38 cellular contexts compared by ENCODE assay signal in genomic region chr1:241607497-241607896, GRCh38. TPM values are rescaled to one million over a fixed set of nuclear protein-coding genes. Genes with fewer than 3 reads are reported as not detected.
"Had no signal": no experiment of that assay in that cellular context is flagged by ENCODE, and none has a peak within 500 bp of the region (broad histone marks: within the 10 kb centered on the region; RNA-seq: fewer than 3 reads in every experiment).

No MANE protein-coding gene starts in this region.

- H3K4me3 Mint-ChIP-seq: activated CD4-positive, alpha-beta memory T cell treated with anti-CD3 and anti-CD28 coated beads, Interleukin-2, amount 10 ng/mL, durations not matched to agents 7 days and 5 days; activated CD4-positive, alpha-beta T cell treated with anti-CD3 and anti-CD28 coated beads, Interleukin-2, amount 10 ng/mL, durations not matched to agents 7 days and 5 days; activated CD8-positive, alpha-beta memory T cell treated with anti-CD3 and anti-CD28 coated beads, Interleukin-2, amount 10 ng/mL, durations not matched to agents 7 days and 5 days; activated naive CD4-positive, alpha-beta T cell treated with anti-CD3 and anti-CD28 coated beads for 36 hours; activated naive CD8-positive, alpha-beta T cell treated with anti-CD3 and anti-CD28 coated beads for 36 hours; effector memory CD8-positive, alpha-beta T cell; nephron progenitor cell; stimulated activated effector memory CD8-positive, alpha-beta T cell treated with anti-CD3 and anti-CD28 coated beads, Interleukin-12 subunit alpha, Interleukin-12 subunit beta, amount 100 ng/mL, for 72 hours; T-helper 1 cell treated with Interleukin-12 subunit alpha and Interleukin-12 subunit beta and Interleukin-4 antibody, amounts not matched to agents 30 μg/mL and 1 μg/mL, for 36 hours had no signal

- H3K36me3 ChIP-seq: adrenal gland, heart left ventricle, left lung, lower lobe of right lung, neutrophil, stomach, thyroid gland, upper lobe of right lung, WERI-Rb-1 had no signal

- H3K4me1 Mint-ChIP-seq: activated CD4-positive, alpha-beta T cell treated with anti-CD3 and anti-CD28 coated beads, Interleukin-2, amount 10 ng/mL, durations not matched to agents 7 days and 5 days; activated naive CD8-positive, alpha-beta T cell treated with anti-CD3 and anti-CD28 coated beads for 36 hours had no signal

- H3K4me1 ChIP-seq: thyroid gland had no signal

- ATAC-seq: activated CD8-positive, alpha-beta memory T cell treated with anti-CD3 and anti-CD28 coated beads, Interleukin-2, amount 10 ng/mL, durations not matched to agents 7 days and 5 days; body of pancreas; effector memory CD8-positive, alpha-beta T cell; heart left ventricle; left lung; lower lobe of right lung; sciatic nerve; upper lobe of right lung had no signal

- H3K9me3 ChIP-seq: adrenal gland, body of pancreas, heart left ventricle, left lung, lower lobe of right lung, neutrophil, stomach, thyroid gland, upper lobe of right lung had no signal

- H3K36me3 Mint-ChIP-seq: stimulated activated effector memory CD8-positive, alpha-beta T cell treated with anti-CD3 and anti-CD28 coated beads, Interleukin-12 subunit alpha, Interleukin-12 subunit beta, amount 100 ng/mL, for 72 hours had no signal

- H3K27ac ChIP-seq: adrenal gland, body of pancreas, coronary artery, heart left ventricle, left lung, lower lobe of right lung, neutrophil, stomach, thyroid gland, upper lobe of right lung, WERI-Rb-1 had no signal

- H3K27me3 Mint-ChIP-seq: activated CD4-positive, alpha-beta memory T cell treated with anti-CD3 and anti-CD28 coated beads, Interleukin-2, amount 10 ng/mL, durations not matched to agents 7 days and 5 days; activated CD4-positive, alpha-beta T cell treated with anti-CD3 and anti-CD28 coated beads, Interleukin-2, amount 10 ng/mL, durations not matched to agents 7 days and 5 days; activated CD8-positive, alpha-beta memory T cell treated with anti-CD3 and anti-CD28 coated beads, Interleukin-2, amount 10 ng/mL, durations not matched to agents 7 days and 5 days; activated naive CD8-positive, alpha-beta T cell treated with anti-CD3 and anti-CD28 coated beads for 36 hours; effector memory CD8-positive, alpha-beta T cell had no signal

- H3K27ac Mint-ChIP-seq: activated CD4-positive, alpha-beta memory T cell treated with anti-CD3 and anti-CD28 coated beads, Interleukin-2, amount 10 ng/mL, durations not matched to agents 7 days and 5 days; activated CD4-positive, alpha-beta T cell treated with anti-CD3 and anti-CD28 coated beads, Interleukin-2, amount 10 ng/mL, durations not matched to agents 7 days and 5 days; activated CD8-positive, alpha-beta memory T cell treated with anti-CD3 and anti-CD28 coated beads, Interleukin-2, amount 10 ng/mL, durations not matched to agents 7 days and 5 days; activated naive CD4-positive, alpha-beta T cell treated with anti-CD3 and anti-CD28 coated beads for 36 hours; activated naive CD8-positive, alpha-beta T cell treated with anti-CD3 and anti-CD28 coated beads for 36 hours; nephron progenitor cell; stimulated activated effector memory CD8-positive, alpha-beta T cell treated with anti-CD3 and anti-CD28 coated beads, Interleukin-12 subunit alpha, Interleukin-12 subunit beta, amount 100 ng/mL, for 72 hours; T-helper 1 cell treated with Interleukin-12 subunit alpha and Interleukin-12 subunit beta and Interleukin-4 antibody, amounts not matched to agents 30 μg/mL and 1 μg/mL, for 36 hours had no signal

- H3K4me3 ChIP-seq: adrenal gland, body of pancreas, coronary artery, heart left ventricle, left lung, lower lobe of right lung, skin epidermis, stomach, thyroid gland, upper lobe of right lung had no signal

- H3K27me3 ChIP-seq: adrenal gland, body of pancreas, heart left ventricle, left lung, neutrophil, stomach, thyroid gland, upper lobe of right lung had no signal

- H3K9me3 Mint-ChIP-seq: activated CD4-positive, alpha-beta memory T cell treated with anti-CD3 and anti-CD28 coated beads, Interleukin-2, amount 10 ng/mL, durations not matched to agents 7 days and 5 days; activated CD4-positive, alpha-beta T cell treated with anti-CD3 and anti-CD28 coated beads, Interleukin-2, amount 10 ng/mL, durations not matched to agents 7 days and 5 days; activated naive CD4-positive, alpha-beta T cell treated with anti-CD3 and anti-CD28 coated beads for 36 hours; activated naive CD8-positive, alpha-beta T cell treated with anti-CD3 and anti-CD28 coated beads for 36 hours; effector memory CD8-positive, alpha-beta T cell; nephron progenitor cell; stimulated activated effector memory CD8-positive, alpha-beta T cell treated with anti-CD3 and anti-CD28 coated beads, Interleukin-12 subunit alpha, Interleukin-12 subunit beta, amount 100 ng/mL, for 72 hours; T-helper 1 cell treated with Interleukin-12 subunit alpha and Interleukin-12 subunit beta and Interleukin-4 antibody, amounts not matched to agents 30 μg/mL and 1 μg/mL, for 36 hours had no signal

- DNase-seq: activated CD4-positive, alpha-beta memory T cell treated with anti-CD3 and anti-CD28 coated beads, Interleukin-2, amount 10 ng/mL, durations not matched to agents 7 days and 5 days; activated CD4-positive, alpha-beta T cell treated with anti-CD3 and anti-CD28 coated beads for 1 hour; activated CD4-positive, alpha-beta T cell treated with anti-CD3 and anti-CD28 coated beads, Interleukin-2, amount 10 ng/mL, durations not matched to agents 7 days and 5 days; activated CD8-positive, alpha-beta memory T cell treated with anti-CD3 and anti-CD28 coated beads, Interleukin-2, amount 10 ng/mL, durations not matched to agents 7 days and 5 days; activated effector memory CD4-positive, alpha-beta T cell treated with anti-CD3 and anti-CD28 coated beads, Interleukin-2, amount 50 U/mL, for 16 hours; activated naive CD4-positive, alpha-beta T cell treated with anti-CD3 and anti-CD28 coated beads for 36 hours; activated naive CD8-positive, alpha-beta T cell treated with anti-CD3 and anti-CD28 coated beads for 36 hours; adrenal gland; aorta; body of pancreas; effector memory CD8-positive, alpha-beta T cell; heart left ventricle; left lung; lower lobe of right lung; nephron progenitor cell; stimulated activated CD4-positive, alpha-beta T cell treated with anti-CD3 and anti-CD28 coated beads, Interleukin-12 subunit alpha, Interleukin-12 subunit beta, amount 100 ng/mL, for 4 hours; stimulated activated CD4-positive, alpha-beta T cell treated with anti-CD3 and anti-CD28 coated beads, Interleukin-4, amount 100 ng/mL, for 1 hour; stomach; SW 1271; T1000; thyroid gland; upper lobe of right lung; WERI-Rb-1 had no signal

RNA-seq across cellular contexts. Expression of gene WDR64, which starts 44.6 kb away (rescaled TPM):
- total RNA-seq: activated naive CD4-positive, alpha-beta T cell treated with anti-CD3 and anti-CD28 coated beads for 36 hours; aorta; body of pancreas; cardiac septum; cerebellum; fibroblast of lung; fibroblast of villous mesenchyme; heart left ventricle; left lung; lower lobe of right lung; mesenteric fat pad; mucosa of gallbladder; osteocyte; posterior vena cava; sciatic nerve; stomach; thyroid gland; upper lobe of right lung had no signal
- polyA plus RNA-seq: aorta, esophagus, fibroblast of lung, heart left ventricle had no signal
